Comparison of ENCODE assay signal across 8 cellular contexts in genomic region chr5:61162832-61163567, GRCh38. TPM values are rescaled to one million over a fixed set of nuclear protein-coding genes. Genes with fewer than 3 reads are reported as not detected.
A peak's percentile ranks its signal among the peaks of the same experiment; 100 is the strongest.
DNase-seq lines count a peak whose midpoint lies in the region; ATAC-seq and TF ChIP-seq lines count a peak whose summit lies in the region.

No MANE protein-coding gene starts in this region.

- DNase-seq in DND-41 (no peak), fibroblast of pulmonary artery (ENCODE audit: low read depth) (peak; percentile 39), neural progenitor cell (ENCODE audit: low spot score) (peak; percentile 15), D341Med (ENCODE audit: low spot score) (no peak)

- H3K27ac Mint-ChIP-seq in neural progenitor cell = peak overlapping the region; percentile 95

- H3K27me3 ChIP-seq in DND-41 (ENCODE audit: insufficient read depth, low read length, poor library complexity) (no peaks in the 10 kb centered on the region), HUES64 (ENCODE audit: insufficient read depth, low read length) (no peaks in the 10 kb centered on the region), neural progenitor cell (no peaks in the 10 kb centered on the region)

- H3K9ac ChIP-seq in DND-41 (ENCODE audit: low read depth, low read length) (peak overlapping the region; percentile 86), HUES64 (ENCODE audit: low read depth, low read length) (peak overlapping the region; percentile 96), neural progenitor cell (peak overlapping the region; percentile 80)

- peaks cover 21% of the 10 kb centered on the region for H3K4me1 Mint-ChIP-seq in neural progenitor cell

- TF ChIP-seq CTCF in DND-41 (IDR thresholded peaks at IDR 0.05; ENCODE audit: borderline replicate concordance, extremely low read depth, low read length, poor library complexity, severe bottlenecking) (no peak), WI38 (IDR thresholded peaks at IDR 0.05; ENCODE audit: low read depth, low read length) (no peak), fibroblast of pulmonary artery (IDR thresholded peaks at IDR 0.05; ENCODE audit: low read length, missing control alignments) (no peak), neural progenitor cell (IDR thresholded peaks at IDR 0.05) (no peak)

- H3K36me3 Mint-ChIP-seq in neural progenitor cell = peaks cover 16% of the 10 kb centered on the region

- H3K79me2 ChIP-seq in DND-41 (ENCODE audit: insufficient read depth, low read length) (peaks cover 23% of the 10 kb centered on the region), neural progenitor cell (ENCODE audit: low read depth) (peaks cover 72% of the 10 kb centered on the region)

- peaks cover 6% of the 10 kb centered on the region for H3K9me3 Mint-ChIP-seq in neural progenitor cell

- peaks cover 20% of the 10 kb centered on the region for H3K4me1 ChIP-seq in DND-41 (ENCODE audit: insufficient read depth, low read length)
- peaks cover 15% of the 10 kb centered on the region; the same call in 1 of the 2 replicates for H3K4me1 ChIP-seq in HUES64 (ENCODE audit: insufficient read depth, low read length)
- peaks cover 18% of the 10 kb centered on the region for H3K4me1 ChIP-seq in neural progenitor cell

- H3K36me3 ChIP-seq in DND-41 (ENCODE audit: insufficient read depth, low read length) (peaks cover 10% of the 10 kb centered on the region), HUES64 (ENCODE audit: insufficient read depth, low read length) (peaks cover 36% of the 10 kb centered on the region), neural progenitor cell (peaks cover 12% of the 10 kb centered on the region)

- H2AFZ ChIP-seq in DND-41 (ENCODE audit: low read depth, low read length) = peak overlapping the region; percentile 94
- peak overlapping the region; percentile 95 for H2AFZ ChIP-seq in neural progenitor cell (replicated peaks)

- H4K20me1 ChIP-seq in DND-41 (ENCODE audit: insufficient read depth, low read length) (no peaks in the 10 kb centered on the region), neural progenitor cell (ENCODE audit: low read depth) (no peaks in the 10 kb centered on the region)

- H3F3A ChIP-seq in neural progenitor cell (ENCODE audit: low read depth) = no peaks in the 10 kb centered on the region

- H3K4me2 ChIP-seq in DND-41 (ENCODE audit: insufficient read depth, low read length) (peak overlapping the region; percentile 63), neural progenitor cell (peak overlapping the region; percentile 96)

- H3K27ac ChIP-seq in DND-41 (ENCODE audit: low read length) = peak overlapping the region; percentile 85
- H3K27ac ChIP-seq in HUES64 (ENCODE audit: low read depth, low read length) = peak overlapping the region; percentile 91
- no peak overlapping the region for H3K27ac ChIP-seq in neural progenitor cell

- WGBS in HUES64 = 14% methylated on average over 14 of the region's 14 CpGs

- ATAC-seq in DND-41 (ENCODE audit: insufficient read depth, low read depth) = no peak
- no peak for ATAC-seq in GM21447 (IDR thresholded peaks at IDR 0.05; ENCODE audit: unreplicated experiment)
- ATAC-seq in GM19035 (IDR thresholded peaks at IDR 0.05; ENCODE audit: unreplicated experiment) = no peak

- peak overlapping the region; percentile 96 for H3K4me3 Mint-ChIP-seq in neural progenitor cell

- H3K27me3 Mint-ChIP-seq in neural progenitor cell (ENCODE audit: insufficient read depth, low read depth) = peaks cover 3% of the 10 kb centered on the region

- H3K4me3 ChIP-seq in DND-41 (ENCODE audit: low read depth in 1 of 2, low read length in 2 of 2) (peak overlapping the region; percentile 26 to 80; a peak in 2 of 4 replicates), HUES64 (ENCODE audit: low read length) (peak overlapping the region; percentile 88), WI38 (ENCODE audit: low read depth, low read length) (peak overlapping the region; percentile 75), fibroblast of pulmonary artery (replicated peaks; ENCODE audit: low read depth, low read length) (peak overlapping the region; percentile 83), neural progenitor cell (peak overlapping the region; percentile 77)

- no peaks in the 10 kb centered on the region for H3K9me3 ChIP-seq in DND-41 (ENCODE audit: insufficient read depth, low read length, severe bottlenecking)
- H3K9me3 ChIP-seq in HUES64 (ENCODE audit: insufficient read depth, low read depth, low read length) = 0 out of 2 replicates have a peak, but pooled peaks cover 4% of the 10 kb centered on the region
- no peaks in the 10 kb centered on the region for H3K9me3 ChIP-seq in neural progenitor cell (ENCODE audit: low read depth)

RNA-seq across cellular contexts. Expression of gene SMIM15, which starts 0.7 kb away (rescaled TPM):
- polyA plus RNA-seq in HUES64 (2013, experiment 1 of 2) = 39.4 TPM
- polyA plus RNA-seq in HUES64 (2013, experiment 2 of 2) = 36.4 TPM
- 29.5 and 40.9 TPM in 2 replicates for total RNA-seq in neural progenitor cell (ENCODE audit: low replicate concordance)

Comparison
In these comparisons a context has a peak if more than half of its experiments do, and no peak if none do; other contexts are left out.
1. DNase-seq: peak in fibroblast of pulmonary artery (single experiment) and neural progenitor cell (single experiment); none in DND-41 (single experiment) and D341Med (single experiment).
2. Peak in every context shown above with its lines, with median percentiles within 50 percentile points of each other: H3K4me3 ChIP-seq and H3K9ac ChIP-seq.